ENCODE assay signal across 8 cellular contexts in the genomic region with DNA sequence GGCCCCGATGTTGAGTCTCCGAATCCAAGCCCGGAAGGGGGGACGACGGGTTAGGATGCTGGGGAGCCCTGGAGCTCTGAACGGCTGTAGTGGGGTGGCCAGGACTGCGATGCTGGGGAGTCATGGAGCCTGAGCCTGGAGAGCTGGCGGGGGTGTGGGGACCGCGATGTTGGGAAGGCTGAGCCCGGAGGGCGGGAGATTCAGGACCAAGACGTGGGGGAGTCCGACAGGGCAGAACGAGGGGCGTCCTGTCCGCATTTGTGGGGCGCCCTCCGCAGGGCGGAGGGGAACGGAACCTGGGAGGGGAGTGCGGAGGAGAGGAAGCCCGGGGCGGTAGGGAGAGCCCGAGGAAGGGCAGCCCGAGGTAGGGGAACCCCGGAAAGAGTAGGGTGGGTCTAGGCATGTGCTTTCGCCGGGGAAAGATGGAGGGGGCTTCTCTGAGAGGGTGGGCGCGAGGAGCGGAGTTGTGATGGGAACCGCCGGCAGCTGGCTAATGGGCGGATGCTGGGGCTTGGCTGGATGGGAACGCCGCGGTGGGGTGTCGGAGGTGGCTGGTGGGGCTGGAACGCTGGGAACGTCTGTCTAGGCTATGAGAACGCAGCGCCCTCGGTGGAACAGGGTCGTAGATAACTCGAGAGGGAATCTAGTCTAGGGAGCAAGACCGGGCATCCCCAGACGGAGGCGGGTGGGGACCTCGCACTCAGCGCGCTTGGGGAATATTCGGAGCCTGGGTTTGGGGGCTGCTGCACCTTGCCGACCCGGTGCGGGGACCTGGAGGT. TPM values are rescaled to one million over a fixed set of nuclear protein-coding genes. Genes with fewer than 3 reads are reported as not detected.
DNase-seq lines count a peak whose midpoint lies in the region; ATAC-seq and TF ChIP-seq lines count a peak whose summit lies in the region.

No MANE protein-coding gene starts in this region.

- no TSS peak for BruUV-seq in A673 (replicated peaks; lab: Mats Ljungman, UMichigan)

- WGBS in heart left ventricle, 4 donors, result 1 to 2% (median 1%) methylated on average over 42 to 56 of the region's 56 CpGs
- WGBS in aorta, 2 donors, result 1% methylated on average over 56 of the region's 56 CpGs

- peaks cover 45% of the 10 kb centered on the region for H3K4me1 Mint-ChIP-seq in activated naive CD4-positive, alpha-beta T cell treated with anti-CD3 and anti-CD28 coated beads for 36 hours (ENCODE audit: low read depth)

- POLR2A ChIA-PET in A673 (lab: Charles Lee; ENCODE audit: low non-redundant PET), result interaction anchor here (0.6 kb wide), 2 partner anchors 12 to 309 kb away, joined by 3 read pairs; no protein-coding TSS in a partner anchor

- H3K27ac ChIP-seq in A673 (ENCODE audit: low read depth, low read length, poor library complexity, severe bottlenecking) (peak overlapping the region; percentile 50), heart left ventricle (peak overlapping the region in 11 of 12 donors; percentile 49 to 90 (median 84)), aorta (ENCODE audit: low read depth in 1 of 2, low read length in 2 of 2) (no peak overlapping the region)

- CTCF ChIA-PET in A673 (lab: Charles Lee), result interaction anchor here (1.1 to 1.4 kb wide), 2 partner anchors 8 to 37 kb away, joined by 3 to 4 read pairs; no protein-coding TSS in a partner anchor
- CTCF ChIA-PET in activated naive CD4-positive, alpha-beta T cell treated with anti-CD3 and anti-CD28 coated beads for 36 hours (lab: Charles Lee), result interaction anchor here (0.7 to 3.6 kb wide), 24 partner anchors 8 to 214 kb away, joined by 3 to 57 read pairs (median 5); a partner anchor contains a TSS

- no peaks in the 10 kb centered on the region for H3K27me3 Mint-ChIP-seq in activated naive CD4-positive, alpha-beta T cell treated with anti-CD3 and anti-CD28 coated beads for 36 hours (ENCODE audit: low read depth)

- H3K27me3 ChIP-seq in A673 (replicated peaks; ENCODE audit: insufficient read depth, low read depth, low read length, poor library complexity) (no peaks in the 10 kb centered on the region), heart left ventricle (no peaks in the 10 kb centered on the region), aorta (ENCODE audit: control insufficient read depth in 1 of 2, insufficient read depth in 2 of 2, low read length in 1 of 2) (no peaks in the 10 kb centered on the region)

- H3K9me3 Mint-ChIP-seq in activated naive CD4-positive, alpha-beta T cell treated with anti-CD3 and anti-CD28 coated beads for 36 hours, result no peaks in the 10 kb centered on the region

- peak; percentile 39 for ATAC-seq in HG02938 (IDR thresholded peaks at IDR 0.05; ENCODE audit: unreplicated experiment)
- ATAC-seq in heart left ventricle, result peak in 3 of 4 donors; percentile 32 to 49 (median 39)
- ATAC-seq in aorta (ENCODE audit: low FRiP score), result peak; percentile 62

- H3K4me3 Mint-ChIP-seq in activated naive CD4-positive, alpha-beta T cell treated with anti-CD3 and anti-CD28 coated beads for 36 hours, result peak overlapping the region; percentile 94

- TF ChIP-seq CTCF in A673 (conservative IDR thresholded peaks at IDR 0.05; ENCODE audit: low read depth, low read length), result peak; percentile 21; the same call in 1 of the 2 replicates
- peak; percentile 53 for TF ChIP-seq CTCF in GM13976 (IDR thresholded peaks at IDR 0.05; ENCODE audit: borderline replicate concordance, control extremely low read depth, extremely low read depth, insufficient read depth, missing control alignments)
- peak in 1 of 12 donors; percentile 13 for TF ChIP-seq CTCF in heart left ventricle (IDR thresholded peaks at IDR 0.05)

- DNase-seq in A673 (ENCODE audit: low spot score) (peak; percentile 32), GM13976 (ENCODE audit: low spot score) (peak; percentile 80), NCI-H748 treated with DMSO at 0.1 percent for 48 hours (lab: John Stamatoyannopoulos, UW) (peak; percentile 24), heart left ventricle (peak; percentile 32 to 68 (median 38)), pons (ENCODE audit: low spot score) (peak; percentile 46), aorta (peak; percentile 58 to 79)
- peak; percentile 63 for DNase-seq in activated naive CD4-positive, alpha-beta T cell treated with anti-CD3 and anti-CD28 coated beads for 36 hours

- peaks cover 11% of the 10 kb centered on the region for H3K4me1 ChIP-seq in A673 (ENCODE audit: insufficient read depth, low read length, poor library complexity, severe bottlenecking)
- H3K4me1 ChIP-seq in heart left ventricle, result peaks cover 0 to 25% (median 14%) of the 10 kb centered on the region in 12 donors
- H3K4me1 ChIP-seq in aorta (ENCODE audit: control insufficient read depth in 1 of 2, insufficient read depth in 2 of 2, low read length in 2 of 2), result no peaks in the 10 kb centered on the region

- intact Hi-C loops in A673 (cut with micrococcal nuclease; ENCODE audit: unreplicated experiment) (loop anchor here (2.0 kb wide), 1 partner anchor 78 kb away; a partner anchor contains a TSS), heart left ventricle (cut with DNase I) (loop anchor here in 6 of 10 donors (2.0 to 10.0 kb wide), 6 partner anchors 60 to 80 kb away; a partner anchor contains a TSS), aorta (cut with DNase I) (loop anchor here in 1 of 2 donors (2.0 kb wide), 1 partner anchor 78 kb away; a partner anchor contains a TSS)
- intact Hi-C loops in activated naive CD4-positive, alpha-beta T cell treated with anti-CD3 and anti-CD28 coated beads for 36 hours (cut with micrococcal nuclease), result loop anchor here (1.0 to 2.0 kb wide), 7 partner anchors 27 to 201 kb away; a partner anchor contains a TSS

- H3K36me3 ChIP-seq in A673 (ENCODE audit: insufficient read depth, low read length, poor library complexity, severe bottlenecking) (no peaks in the 10 kb centered on the region), heart left ventricle (peaks cover 0 to 3% (median 0%) of the 10 kb centered on the region in 9 donors), aorta (ENCODE audit: control insufficient read depth in 1 of 2, insufficient read depth in 2 of 2, low read length in 1 of 2) (no peaks in the 10 kb centered on the region)

- no peaks in the 10 kb centered on the region for H3K9me3 ChIP-seq in A673 (ENCODE audit: low read depth, low read length, poor library complexity, severe bottlenecking)
- H3K9me3 ChIP-seq in heart left ventricle, result no peaks in the 10 kb centered on the region
- H3K9me3 ChIP-seq in aorta (ENCODE audit: control insufficient read depth, low read length), result no peaks in the 10 kb centered on the region

- TF ChIP-seq POLR2A in heart left ventricle (IDR thresholded peaks at IDR 0.05), result no peak

- H3K27ac Mint-ChIP-seq in activated naive CD4-positive, alpha-beta T cell treated with anti-CD3 and anti-CD28 coated beads for 36 hours, result peak overlapping the region; percentile 86

- H3K4me3 ChIP-seq in A673 (ENCODE audit: low read depth, low read length, poor library complexity, severe bottlenecking) (peak overlapping the region; percentile 63), heart left ventricle (peak overlapping the region; percentile 69 to 95 (median 88)), aorta (ENCODE audit: low read length in 2 of 2) (peak overlapping the region; percentile 72 to 86)

- H3K36me3 Mint-ChIP-seq in activated naive CD4-positive, alpha-beta T cell treated with anti-CD3 and anti-CD28 coated beads for 36 hours (ENCODE audit: low read depth), result peaks cover 17% of the 10 kb centered on the region

- in situ Hi-C loops in GM13976 (cut with MboI; ENCODE audit: low sequenced_read_pairs, unreplicated experiment), result no loop called here

RNA-seq across cellular contexts. Expression of a gene that starts 0.7 kb away (rescaled TPM):
- total RNA-seq in A673 (2021), result 1.5 and 3.8 TPM in 2 replicates
- total RNA-seq in activated naive CD4-positive, alpha-beta T cell treated with anti-CD3 and anti-CD28 coated beads for 36 hours, result 1 to 10 TPM; 6.8 to 9.2 TPM
- total RNA-seq in heart left ventricle, result 1 to 10 TPM; 1.8 to 7.5 (median 3.6) TPM
- polyA plus RNA-seq in heart left ventricle, result 1 to 10 TPM; 1.3 to 3.7 TPM
- 1 to 10 TPM; 2.5 to 6.5 TPM for total RNA-seq in aorta
- polyA plus RNA-seq in aorta, result 1 to 10 TPM; 1.7 to 4.8 TPM

RNA-seq across cellular contexts. Expression of a gene that starts 57.5 kb away (rescaled TPM):
- total RNA-seq in A673 (2021), result 16.9 and 25.7 TPM in 2 replicates
- total RNA-seq in activated naive CD4-positive, alpha-beta T cell treated with anti-CD3 and anti-CD28 coated beads for 36 hours, result 1 to 10 TPM; 1.2 to 3.1 TPM
- total RNA-seq in heart left ventricle, result 10 to 100 TPM in 1 of 9 donors, 1 to 10 TPM in 8; 2.8 to 14.4 (median 5.2) TPM
- 1 to 10 TPM; 2.6 to 4.3 TPM for polyA plus RNA-seq in heart left ventricle
- 10 to 100 TPM; 13.2 to 29.0 TPM for total RNA-seq in aorta
- polyA plus RNA-seq in aorta, result 10 to 100 TPM in 1 of 2 donors, 1 to 10 TPM in 1; 3.0 to 51.5 TPM

Comparison
In these comparisons a context has a peak if more than half of its experiments do, and no peak if none do; other contexts are left out.
1. DNase-seq: peak in every context shown above with its lines; median percentile 80 in GM13976; 68 in aorta; 63 in activated naive CD4-positive, alpha-beta T cell treated with anti-CD3 and anti-CD28 coated beads for 36 hours; 46 in pons; 38 in heart left ventricle; 32 in A673; 24 in NCI-H748 treated with DMSO at 0.1 percent for 48 hours.
2. H3K27ac ChIP-seq: peak in A673 (single experiment) and heart left ventricle (11 of 12); none in aorta (0 of 2).
3. Peak in every context shown above with its lines, with median percentiles within 50 percentile points of each other: H3K4me3 ChIP-seq and ATAC-seq.